ENCODE assay signal across 1 cellular context in genomic region chr9:98998441-98999151, GRCh38.
TF ChIP-seq lines count a peak whose summit lies in the region.

No MANE protein-coding gene starts in this region.

TF ChIP-seq in HEK293, 187 proteins besides CTCF, POLR2A, EP300 and RAD21:
- no peak for TF ChIP-seq ZNF645 (tag by site-specific recombination; IDR thresholded peaks at IDR 0.05)
- no peak for TF ChIP-seq ZNF530 (tag by site-specific recombination; IDR thresholded peaks at IDR 0.05; ENCODE audit: low read depth)
- TF ChIP-seq ZNF488 (tag by site-specific recombination; IDR thresholded peaks at IDR 0.05), result no peak
- no peak for TF ChIP-seq ZNF274 (IDR thresholded peaks at IDR 0.05; ENCODE audit: low read length)
- TF ChIP-seq ZNF274 (tag by site-specific recombination; IDR thresholded peaks at IDR 0.05; ENCODE audit: borderline replicate concordance), result no peak
- TF ChIP-seq ZNF549 (tag by site-specific recombination; IDR thresholded peaks at IDR 0.05), result no peak
- no peak for TF ChIP-seq ZBTB8A (tag by site-specific recombination; IDR thresholded peaks at IDR 0.05)
- no peak for TF ChIP-seq OVOL3 (tag by site-specific recombination; IDR thresholded peaks at IDR 0.05)
- TF ChIP-seq ZNF394 (tag by site-specific recombination; IDR thresholded peaks at IDR 0.05; ENCODE audit: borderline replicate concordance), result no peak
- TF ChIP-seq ZSCAN5A (tag by site-specific recombination; IDR thresholded peaks at IDR 0.05), result no peak
- no peak for TF ChIP-seq KLF1 (tag by site-specific recombination; IDR thresholded peaks at IDR 0.05)
- TF ChIP-seq ZNF830 (tag by site-specific recombination; IDR thresholded peaks at IDR 0.05; ENCODE audit: low read depth), result no peak
- TF ChIP-seq ZBTB44 (tag by site-specific recombination; IDR thresholded peaks at IDR 0.05), result no peak
- TF ChIP-seq ELK4 (IDR thresholded peaks at IDR 0.05; ENCODE audit: borderline replicate concordance, low read depth, low read length), result no peak
- TF ChIP-seq ZNF571 (tag by site-specific recombination; IDR thresholded peaks at IDR 0.05), result no peak
- TF ChIP-seq IKZF3 (tag by site-specific recombination; IDR thresholded peaks at IDR 0.05), result no peak
- no peak for TF ChIP-seq ZNF629 (tag by site-specific recombination; IDR thresholded peaks at IDR 0.05)
- no peak for TF ChIP-seq ZNF155 (tag by site-specific recombination; IDR thresholded peaks at IDR 0.05)
- TF ChIP-seq ZNF777 (tag by site-specific recombination; IDR thresholded peaks at IDR 0.05; ENCODE audit: borderline replicate concordance), result no peak
- TF ChIP-seq ZNF423 (tag by site-specific recombination; IDR thresholded peaks at IDR 0.05), result no peak
- TF ChIP-seq ZSCAN23 (tag by site-specific recombination; IDR thresholded peaks at IDR 0.05), result no peak
- TF ChIP-seq PRDM4 (tag by site-specific recombination; IDR thresholded peaks at IDR 0.05), result no peak
- TF ChIP-seq ZNF596 (tag by site-specific recombination; IDR thresholded peaks at IDR 0.05), result no peak
- TF ChIP-seq ZNF2 (tag by site-specific recombination; IDR thresholded peaks at IDR 0.05), result peak; percentile 55; the same call in 1 of the 2 replicates
- peak; percentile 59; the same call in 1 of the 2 replicates for TF ChIP-seq ZBTB48 (tag by site-specific recombination; IDR thresholded peaks at IDR 0.05)
- peak; percentile 41 for TF ChIP-seq ZNF654 (tag by site-specific recombination; IDR thresholded peaks at IDR 0.05; ENCODE audit: low read depth)
- TF ChIP-seq HOXA7 (CRISPR knock-in tag; IDR thresholded peaks at IDR 0.05; ENCODE audit: borderline replicate concordance), result no peak
- TF ChIP-seq ZNF324 (tag by site-specific recombination; IDR thresholded peaks at IDR 0.05), result no peak
- peak; percentile 88 for TF ChIP-seq ZNF600 (tag by site-specific recombination; IDR thresholded peaks at IDR 0.05)
- no peak for TF ChIP-seq ZNF174 (tag by site-specific recombination; IDR thresholded peaks at IDR 0.05)
- no peak for TF ChIP-seq ZNF585B (tag by site-specific recombination; IDR thresholded peaks at IDR 0.05)
- no peak for TF ChIP-seq ZNF639 (tag by site-specific recombination; IDR thresholded peaks at IDR 0.05)
- no peak for TF ChIP-seq ZNF560 (tag by site-specific recombination; IDR thresholded peaks at IDR 0.05; ENCODE audit: borderline replicate concordance)
